ENCODE assay signal across 8 cellular contexts in genomic region chr2:47784349-47784851, GRCh38. TPM values are rescaled to one million over a fixed set of nuclear protein-coding genes. Genes with fewer than 3 reads are reported as not detected.
DNase-seq lines count a peak whose midpoint lies in the region; ATAC-seq, FAIRE-seq and TF ChIP-seq lines count a peak whose summit lies in the region.

No MANE protein-coding gene starts in this region.

- FAIRE-seq in HTR-8/SVneo (lab: Jason Lieb, UNC) (no peak), frontal cortex (lab: Jason Lieb, UNC) (no peak)

- H3K9me3 Mint-ChIP-seq in IgD-negative memory B cell = no peaks in the 10 kb centered on the region
- no peaks in the 10 kb centered on the region for H3K9me3 Mint-ChIP-seq in dendritic cell treated with granulocyte-macrophage colony-stimulating factor and Interleukin-4, amounts not matched to agents 40 ng/mL and 50 ng/mL, for 4 days

- peaks cover 8 to 17% (median 16%) of the 10 kb centered on the region in 3 donors for H3K4me1 Mint-ChIP-seq in IgD-negative memory B cell
- peaks cover 36% of the 10 kb centered on the region for H3K4me1 Mint-ChIP-seq in dendritic cell treated with granulocyte-macrophage colony-stimulating factor and Interleukin-4, amounts not matched to agents 40 ng/mL and 50 ng/mL, for 4 days (ENCODE audit: low read depth)

- H3K27me3 Mint-ChIP-seq in IgD-negative memory B cell = no peaks in the 10 kb centered on the region
- H3K27me3 Mint-ChIP-seq in dendritic cell treated with granulocyte-macrophage colony-stimulating factor and Interleukin-4, amounts not matched to agents 40 ng/mL and 50 ng/mL, for 4 days = no peaks in the 10 kb centered on the region

- no peaks in the 10 kb centered on the region for H3K36me3 ChIP-seq in muscle layer of duodenum (ENCODE audit: control insufficient read depth in 1 of 2, insufficient read depth in 2 of 2, low read length in 2 of 2)

- DNase-seq in AG09309 (ENCODE audit: low read depth) (no peak), NOMO-1 (lab: John Stamatoyannopoulos, UW; ENCODE audit: unreplicated experiment in 2 of 2) (no peak), HTR-8/SVneo (ENCODE audit: insufficient read length, low spot score) (no peak), frontal cortex (ENCODE audit: low spot score in 2 of 2) (no peak)

- H3K36me3 Mint-ChIP-seq in IgD-negative memory B cell = no peaks in the 10 kb centered on the region
- peaks cover 10% of the 10 kb centered on the region for H3K36me3 Mint-ChIP-seq in dendritic cell treated with granulocyte-macrophage colony-stimulating factor and Interleukin-4, amounts not matched to agents 40 ng/mL and 50 ng/mL, for 4 days (ENCODE audit: low read depth)

- no peak overlapping the region for H3K27ac ChIP-seq in muscle layer of duodenum (ENCODE audit: low read length)

- H3K27me3 ChIP-seq in muscle layer of duodenum (ENCODE audit: low read depth, low read length) = no peaks in the 10 kb centered on the region

- TF ChIP-seq CTCF in AG09309 (IDR thresholded peaks at IDR 0.05; ENCODE audit: control insufficient read depth, insufficient read depth, low read depth, low read length, missing control alignments) = no peak

- peaks cover 0 to 12% of the 10 kb centered on the region in 2 donors for H3K4me1 ChIP-seq in muscle layer of duodenum (ENCODE audit: control insufficient read depth in 1 of 2, insufficient read depth in 2 of 2, low read length in 2 of 2)

- H3K4me3 Mint-ChIP-seq in IgD-negative memory B cell = peak overlapping the region; percentile 87 to 97 (median 94)
- peak overlapping the region; percentile 93 for H3K4me3 Mint-ChIP-seq in dendritic cell treated with granulocyte-macrophage colony-stimulating factor and Interleukin-4, amounts not matched to agents 40 ng/mL and 50 ng/mL, for 4 days

- ATAC-seq in GM19328 (IDR thresholded peaks at IDR 0.05; ENCODE audit: unreplicated experiment) = no peak

- intact Hi-C loops in dendritic cell treated with granulocyte-macrophage colony-stimulating factor and Interleukin-4, amounts not matched to agents 40 ng/mL and 50 ng/mL, for 4 days (cut with micrococcal nuclease) = loop anchor here (10.0 kb wide), 1 partner anchor 120 kb away; the partner anchor contains the start of gene FBXO11

- H3K4me3 ChIP-seq in AG09309 (ENCODE audit: control insufficient read depth, low read depth, low read length) = peak overlapping the region; percentile 79
- H3K4me3 ChIP-seq in muscle layer of duodenum (ENCODE audit: low read depth in 1 of 2, low read length in 2 of 2) = peak overlapping the region; percentile 56 to 95

- H3K27ac Mint-ChIP-seq in IgD-negative memory B cell = peak overlapping the region; percentile 77 to 89 (median 83)
- H3K27ac Mint-ChIP-seq in dendritic cell treated with granulocyte-macrophage colony-stimulating factor and Interleukin-4, amounts not matched to agents 40 ng/mL and 50 ng/mL, for 4 days = peak overlapping the region; percentile 89

- H3K9me3 ChIP-seq in muscle layer of duodenum (ENCODE audit: control insufficient read depth in 1 of 2, low read length in 2 of 2) = no peaks in the 10 kb centered on the region

RNA-seq across cellular contexts. Expression of gene MSH6, which starts 1.5 kb away (rescaled TPM):
- polyA plus RNA-seq in IgD-negative memory B cell = 22.7 TPM
- 48.5 TPM for total RNA-seq in frontal cortex
